In the genomic region with DNA sequence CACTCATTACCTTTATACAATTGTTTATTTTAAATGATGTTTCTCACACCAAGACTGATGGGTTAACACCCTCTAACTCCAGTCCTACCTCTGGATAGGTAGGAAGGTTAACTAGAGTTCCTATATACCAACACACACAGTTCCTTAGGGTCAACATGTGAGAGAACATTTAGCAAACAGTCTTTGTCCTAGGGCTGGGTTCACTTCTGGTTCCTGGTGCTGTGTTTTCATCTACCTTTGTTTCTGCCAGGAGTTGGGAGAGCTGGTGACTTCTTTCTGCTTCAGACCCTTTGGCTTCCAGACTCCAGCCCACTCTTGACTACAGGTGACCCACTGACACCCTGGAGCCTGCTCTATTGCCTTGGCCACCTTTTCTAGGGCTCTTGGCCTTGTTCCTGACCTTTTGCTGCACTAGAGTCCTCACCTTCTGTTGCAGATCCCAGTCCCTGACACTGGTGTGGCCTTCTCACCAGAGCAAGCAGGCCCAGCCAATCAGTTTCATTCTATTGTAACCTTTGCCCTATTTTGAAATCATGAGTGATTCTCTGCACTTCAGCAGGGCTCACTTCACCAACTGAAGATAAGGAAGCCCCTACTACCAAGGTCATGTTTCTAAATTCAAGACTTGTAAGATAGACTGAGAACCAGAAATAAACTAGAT, we compare ENCODE assay signal across 1 cellular context.
TF ChIP-seq lines count a peak whose summit lies in the region.

No MANE protein-coding gene starts in this region.

TF ChIP-seq in HepG2, 621 proteins besides CTCF, POLR2A, EP300 and RAD21 (continues in another document):
- peak; percentile 61 for TF ChIP-seq ASH2L (IDR thresholded peaks at IDR 0.05; ENCODE audit: insufficient read length, low read depth, low read length)
- 0 out of 2 replicates have a peak, but pooled peaks have one; percentile 5 for TF ChIP-seq FOXA3 (CRISPR knock-in tag; IDR thresholded peaks at IDR 0.05)
- peak; percentile 59; the same call in 1 of the 2 replicates for TF ChIP-seq CEBPB (IDR thresholded peaks at IDR 0.05; ENCODE audit: borderline replicate concordance, low read depth, low read length)
- peak; percentile 47; the same call in 1 of the 2 replicates for TF ChIP-seq GFI1 (CRISPR knock-in tag; IDR thresholded peaks at IDR 0.05; ENCODE audit: borderline replicate concordance)
- TF ChIP-seq, protein P1, sequence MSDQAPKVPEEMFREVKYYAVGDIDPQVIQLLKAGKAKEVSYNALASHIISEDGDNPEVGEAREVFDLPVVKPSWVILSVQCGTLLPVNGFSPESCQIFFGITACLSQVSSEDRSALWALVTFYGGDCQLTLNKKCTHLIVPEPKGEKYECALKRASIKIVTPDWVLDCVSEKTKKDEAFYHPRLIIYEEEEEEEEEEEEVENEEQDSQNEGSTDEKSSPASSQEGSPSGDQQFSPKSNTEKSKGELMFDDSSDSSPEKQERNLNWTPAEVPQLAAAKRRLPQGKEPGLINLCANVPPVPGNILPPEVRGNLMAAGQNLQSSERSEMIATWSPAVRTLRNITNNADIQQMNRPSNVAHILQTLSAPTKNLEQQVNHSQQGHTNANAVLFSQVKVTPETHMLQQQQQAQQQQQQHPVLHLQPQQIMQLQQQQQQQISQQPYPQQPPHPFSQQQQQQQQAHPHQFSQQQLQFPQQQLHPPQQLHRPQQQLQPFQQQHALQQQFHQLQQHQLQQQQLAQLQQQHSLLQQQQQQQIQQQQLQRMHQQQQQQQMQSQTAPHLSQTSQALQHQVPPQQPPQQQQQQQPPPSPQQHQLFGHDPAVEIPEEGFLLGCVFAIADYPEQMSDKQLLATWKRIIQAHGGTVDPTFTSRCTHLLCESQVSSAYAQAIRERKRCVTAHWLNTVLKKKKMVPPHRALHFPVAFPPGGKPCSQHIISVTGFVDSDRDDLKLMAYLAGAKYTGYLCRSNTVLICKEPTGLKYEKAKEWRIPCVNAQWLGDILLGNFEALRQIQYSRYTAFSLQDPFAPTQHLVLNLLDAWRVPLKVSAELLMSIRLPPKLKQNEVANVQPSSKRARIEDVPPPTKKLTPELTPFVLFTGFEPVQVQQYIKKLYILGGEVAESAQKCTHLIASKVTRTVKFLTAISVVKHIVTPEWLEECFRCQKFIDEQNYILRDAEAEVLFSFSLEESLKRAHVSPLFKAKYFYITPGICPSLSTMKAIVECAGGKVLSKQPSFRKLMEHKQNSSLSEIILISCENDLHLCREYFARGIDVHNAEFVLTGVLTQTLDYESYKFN (CRISPR knock-in tag; conservative IDR thresholded peaks at IDR 0.05), result peak; percentile 68
- TF ChIP-seq, protein P2, sequence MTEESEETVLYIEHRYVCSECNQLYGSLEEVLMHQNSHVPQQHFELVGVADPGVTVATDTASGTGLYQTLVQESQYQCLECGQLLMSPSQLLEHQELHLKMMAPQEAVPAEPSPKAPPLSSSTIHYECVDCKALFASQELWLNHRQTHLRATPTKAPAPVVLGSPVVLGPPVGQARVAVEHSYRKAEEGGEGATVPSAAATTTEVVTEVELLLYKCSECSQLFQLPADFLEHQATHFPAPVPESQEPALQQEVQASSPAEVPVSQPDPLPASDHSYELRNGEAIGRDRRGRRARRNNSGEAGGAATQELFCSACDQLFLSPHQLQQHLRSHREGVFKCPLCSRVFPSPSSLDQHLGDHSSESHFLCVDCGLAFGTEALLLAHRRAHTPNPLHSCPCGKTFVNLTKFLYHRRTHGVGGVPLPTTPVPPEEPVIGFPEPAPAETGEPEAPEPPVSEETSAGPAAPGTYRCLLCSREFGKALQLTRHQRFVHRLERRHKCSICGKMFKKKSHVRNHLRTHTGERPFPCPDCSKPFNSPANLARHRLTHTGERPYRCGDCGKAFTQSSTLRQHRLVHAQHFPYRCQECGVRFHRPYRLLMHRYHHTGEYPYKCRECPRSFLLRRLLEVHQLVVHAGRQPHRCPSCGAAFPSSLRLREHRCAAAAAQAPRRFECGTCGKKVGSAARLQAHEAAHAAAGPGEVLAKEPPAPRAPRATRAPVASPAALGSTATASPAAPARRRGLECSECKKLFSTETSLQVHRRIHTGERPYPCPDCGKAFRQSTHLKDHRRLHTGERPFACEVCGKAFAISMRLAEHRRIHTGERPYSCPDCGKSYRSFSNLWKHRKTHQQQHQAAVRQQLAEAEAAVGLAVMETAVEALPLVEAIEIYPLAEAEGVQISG (CRISPR knock-in tag; IDR thresholded peaks at IDR 0.05), result peak; percentile 21; the same call in 1 of the 2 replicates
- TF ChIP-seq, protein P3, sequence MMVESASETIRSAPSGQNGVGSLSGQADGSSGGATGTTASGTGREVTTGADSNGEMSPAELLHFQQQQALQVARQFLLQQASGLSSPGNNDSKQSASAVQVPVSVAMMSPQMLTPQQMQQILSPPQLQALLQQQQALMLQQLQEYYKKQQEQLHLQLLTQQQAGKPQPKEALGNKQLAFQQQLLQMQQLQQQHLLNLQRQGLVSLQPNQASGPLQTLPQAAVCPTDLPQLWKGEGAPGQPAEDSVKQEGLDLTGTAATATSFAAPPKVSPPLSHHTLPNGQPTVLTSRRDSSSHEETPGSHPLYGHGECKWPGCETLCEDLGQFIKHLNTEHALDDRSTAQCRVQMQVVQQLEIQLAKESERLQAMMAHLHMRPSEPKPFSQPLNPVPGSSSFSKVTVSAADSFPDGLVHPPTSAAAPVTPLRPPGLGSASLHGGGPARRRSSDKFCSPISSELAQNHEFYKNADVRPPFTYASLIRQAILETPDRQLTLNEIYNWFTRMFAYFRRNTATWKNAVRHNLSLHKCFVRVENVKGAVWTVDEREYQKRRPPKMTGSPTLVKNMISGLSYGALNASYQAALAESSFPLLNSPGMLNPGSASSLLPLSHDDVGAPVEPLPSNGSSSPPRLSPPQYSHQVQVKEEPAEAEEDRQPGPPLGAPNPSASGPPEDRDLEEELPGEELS (CRISPR knock-in tag; IDR thresholded peaks at IDR 0.05), result 0 out of 2 replicates have a peak, but pooled peaks have one; percentile 27
- no peak for TF ChIP-seq ZNF235 (CRISPR knock-in tag; IDR thresholded peaks at IDR 0.05; ENCODE audit: borderline replicate concordance)
- TF ChIP-seq, protein P4, sequence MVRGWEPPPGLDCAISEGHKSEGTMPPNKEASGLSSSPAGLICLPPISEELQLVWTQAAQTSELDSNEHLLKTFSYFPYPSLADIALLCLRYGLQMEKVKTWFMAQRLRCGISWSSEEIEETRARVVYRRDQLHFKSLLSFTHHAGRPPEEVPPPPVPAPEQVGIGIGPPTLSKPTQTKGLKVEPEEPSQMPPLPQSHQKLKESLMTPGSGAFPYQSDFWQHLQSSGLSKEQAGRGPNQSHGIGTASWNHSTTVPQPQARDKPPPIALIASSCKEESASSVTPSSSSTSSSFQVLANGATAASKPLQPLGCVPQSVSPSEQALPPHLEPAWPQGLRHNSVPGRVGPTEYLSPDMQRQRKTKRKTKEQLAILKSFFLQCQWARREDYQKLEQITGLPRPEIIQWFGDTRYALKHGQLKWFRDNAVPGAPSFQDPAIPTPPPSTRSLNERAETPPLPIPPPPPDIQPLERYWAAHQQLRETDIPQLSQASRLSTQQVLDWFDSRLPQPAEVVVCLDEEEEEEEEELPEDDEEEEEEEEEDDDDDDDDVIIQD (CRISPR knock-in tag; IDR thresholded peaks at IDR 0.05; ENCODE audit: low read depth), result peak; percentile 55; the same call in 1 of the 2 replicates
- TF ChIP-seq PHF8 (CRISPR knock-in tag; IDR thresholded peaks at IDR 0.05), result peak; percentile 30; the same call in 1 of the 2 replicates
- TF ChIP-seq HOXA3 (CRISPR knock-in tag; IDR thresholded peaks at IDR 0.05), result 0 out of 2 replicates have a peak, but pooled peaks have one; percentile 27
- TF ChIP-seq ZNF652 (CRISPR knock-in tag; IDR thresholded peaks at IDR 0.05; ENCODE audit: borderline replicate concordance, low read depth), result 0 out of 2 replicates have a peak, but pooled peaks have one; percentile 18
- TF ChIP-seq, protein P5, sequence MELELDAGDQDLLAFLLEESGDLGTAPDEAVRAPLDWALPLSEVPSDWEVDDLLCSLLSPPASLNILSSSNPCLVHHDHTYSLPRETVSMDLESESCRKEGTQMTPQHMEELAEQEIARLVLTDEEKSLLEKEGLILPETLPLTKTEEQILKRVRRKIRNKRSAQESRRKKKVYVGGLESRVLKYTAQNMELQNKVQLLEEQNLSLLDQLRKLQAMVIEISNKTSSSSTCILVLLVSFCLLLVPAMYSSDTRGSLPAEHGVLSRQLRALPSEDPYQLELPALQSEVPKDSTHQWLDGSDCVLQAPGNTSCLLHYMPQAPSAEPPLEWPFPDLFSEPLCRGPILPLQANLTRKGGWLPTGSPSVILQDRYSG (CRISPR knock-in tag; IDR thresholded peaks at IDR 0.05), result no peak
- no peak for TF ChIP-seq JDP2 (CRISPR knock-in tag; IDR thresholded peaks at IDR 0.05; ENCODE audit: borderline replicate concordance)
- TF ChIP-seq HNF4G (IDR thresholded peaks at IDR 0.05; ENCODE audit: borderline replicate concordance, low read depth, low read length), result peak; percentile 79
- TF ChIP-seq HNF4G (CRISPR knock-in tag; IDR thresholded peaks at IDR 0.05; ENCODE audit: borderline replicate concordance, low read depth), result no peak
- peak; percentile 94 for TF ChIP-seq NR2F6 (IDR thresholded peaks at IDR 0.05)
- TF ChIP-seq NR2F6 (CRISPR knock-in tag; IDR thresholded peaks at IDR 0.05), result peak; percentile 87
- TF ChIP-seq PPARG (CRISPR knock-in tag; conservative IDR thresholded peaks at IDR 0.05), result peak; percentile 43; the same call in 1 of the 2 replicates
- peak; percentile 56; the same call in 1 of the 2 replicates for TF ChIP-seq PHF21A (CRISPR knock-in tag; IDR thresholded peaks at IDR 0.05)
- no peak for TF ChIP-seq JUND (CRISPR knock-in tag; IDR thresholded peaks at IDR 0.05)
- TF ChIP-seq RXRB (CRISPR knock-in tag; IDR thresholded peaks at IDR 0.05; ENCODE audit: borderline replicate concordance), result peak; percentile 56
- TF ChIP-seq, protein P6, sequence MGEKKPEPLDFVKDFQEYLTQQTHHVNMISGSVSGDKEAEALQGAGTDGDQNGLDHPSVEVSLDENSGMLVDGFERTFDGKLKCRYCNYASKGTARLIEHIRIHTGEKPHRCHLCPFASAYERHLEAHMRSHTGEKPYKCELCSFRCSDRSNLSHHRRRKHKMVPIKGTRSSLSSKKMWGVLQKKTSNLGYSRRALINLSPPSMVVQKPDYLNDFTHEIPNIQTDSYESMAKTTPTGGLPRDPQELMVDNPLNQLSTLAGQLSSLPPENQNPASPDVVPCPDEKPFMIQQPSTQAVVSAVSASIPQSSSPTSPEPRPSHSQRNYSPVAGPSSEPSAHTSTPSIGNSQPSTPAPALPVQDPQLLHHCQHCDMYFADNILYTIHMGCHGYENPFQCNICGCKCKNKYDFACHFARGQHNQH (CRISPR knock-in tag; IDR thresholded peaks at IDR 0.05), result no peak
- TF ChIP-seq NFRKB (IDR thresholded peaks at IDR 0.05), result no peak
- TF ChIP-seq BRD4 (CRISPR knock-in tag; IDR thresholded peaks at IDR 0.05), result no peak
- peak; percentile 73 for TF ChIP-seq NFYC (CRISPR knock-in tag; IDR thresholded peaks at IDR 0.05)
- peak; percentile 20; the same call in 1 of the 2 replicates for TF ChIP-seq ISL2 (CRISPR knock-in tag; IDR thresholded peaks at IDR 0.05)
- peak; percentile 49; the same call in 1 of the 2 replicates for TF ChIP-seq ESRRA (CRISPR knock-in tag; IDR thresholded peaks at IDR 0.05; ENCODE audit: low read depth)
- TF ChIP-seq MED1 (CRISPR knock-in tag; IDR thresholded peaks at IDR 0.05), result 0 out of 2 replicates have a peak, but pooled peaks have one; percentile 20
- TF ChIP-seq NR2C2 (CRISPR knock-in tag; IDR thresholded peaks at IDR 0.05; ENCODE audit: borderline replicate concordance), result peak; percentile 74
- TF ChIP-seq, protein P7, sequence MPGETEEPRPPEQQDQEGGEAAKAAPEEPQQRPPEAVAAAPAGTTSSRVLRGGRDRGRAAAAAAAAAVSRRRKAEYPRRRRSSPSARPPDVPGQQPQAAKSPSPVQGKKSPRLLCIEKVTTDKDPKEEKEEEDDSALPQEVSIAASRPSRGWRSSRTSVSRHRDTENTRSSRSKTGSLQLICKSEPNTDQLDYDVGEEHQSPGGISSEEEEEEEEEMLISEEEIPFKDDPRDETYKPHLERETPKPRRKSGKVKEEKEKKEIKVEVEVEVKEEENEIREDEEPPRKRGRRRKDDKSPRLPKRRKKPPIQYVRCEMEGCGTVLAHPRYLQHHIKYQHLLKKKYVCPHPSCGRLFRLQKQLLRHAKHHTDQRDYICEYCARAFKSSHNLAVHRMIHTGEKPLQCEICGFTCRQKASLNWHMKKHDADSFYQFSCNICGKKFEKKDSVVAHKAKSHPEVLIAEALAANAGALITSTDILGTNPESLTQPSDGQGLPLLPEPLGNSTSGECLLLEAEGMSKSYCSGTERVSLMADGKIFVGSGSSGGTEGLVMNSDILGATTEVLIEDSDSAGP (CRISPR knock-in tag; IDR thresholded peaks at IDR 0.05; ENCODE audit: borderline replicate concordance), result no peak
- peak; percentile 75 for TF ChIP-seq CEBPG (CRISPR knock-in tag; IDR thresholded peaks at IDR 0.05)
- peak; percentile 77 for TF ChIP-seq POGZ (CRISPR knock-in tag; IDR thresholded peaks at IDR 0.05)
- no peak for TF ChIP-seq EHMT2 (IDR thresholded peaks at IDR 0.05; ENCODE audit: borderline replicate concordance, low read depth, low read length)
- peak; percentile 75 for TF ChIP-seq NFYB (CRISPR knock-in tag; IDR thresholded peaks at IDR 0.05)
- TF ChIP-seq HDAC2 (CRISPR knock-in tag; IDR thresholded peaks at IDR 0.05), result 0 out of 2 replicates have a peak, but pooled peaks have one; percentile 19
- TF ChIP-seq CHD4 (IDR thresholded peaks at IDR 0.05; ENCODE audit: borderline replicate concordance, low read length), result no peak
- TF ChIP-seq ZNF292 (CRISPR knock-in tag; IDR thresholded peaks at IDR 0.05; ENCODE audit: borderline replicate concordance, low read depth), result no peak
- peak; percentile 70 to 86 for TF ChIP-seq NR2F1 (CRISPR knock-in tag; IDR thresholded peaks at IDR 0.05)
- TF ChIP-seq SALL1 (CRISPR knock-in tag; IDR thresholded peaks at IDR 0.05), result peak; percentile 56
- peak; percentile 75 for TF ChIP-seq HNF4A (CRISPR knock-in tag; IDR thresholded peaks at IDR 0.05)
- TF ChIP-seq ZNF264 (CRISPR knock-in tag; IDR thresholded peaks at IDR 0.05), result 0 out of 2 replicates have a peak, but pooled peaks have one; percentile 16
- TF ChIP-seq ZNF562 (CRISPR knock-in tag; IDR thresholded peaks at IDR 0.05; ENCODE audit: borderline replicate concordance), result no peak
- TF ChIP-seq ZNF317 (CRISPR knock-in tag; IDR thresholded peaks at IDR 0.05), result no peak
- TF ChIP-seq, protein P8, sequence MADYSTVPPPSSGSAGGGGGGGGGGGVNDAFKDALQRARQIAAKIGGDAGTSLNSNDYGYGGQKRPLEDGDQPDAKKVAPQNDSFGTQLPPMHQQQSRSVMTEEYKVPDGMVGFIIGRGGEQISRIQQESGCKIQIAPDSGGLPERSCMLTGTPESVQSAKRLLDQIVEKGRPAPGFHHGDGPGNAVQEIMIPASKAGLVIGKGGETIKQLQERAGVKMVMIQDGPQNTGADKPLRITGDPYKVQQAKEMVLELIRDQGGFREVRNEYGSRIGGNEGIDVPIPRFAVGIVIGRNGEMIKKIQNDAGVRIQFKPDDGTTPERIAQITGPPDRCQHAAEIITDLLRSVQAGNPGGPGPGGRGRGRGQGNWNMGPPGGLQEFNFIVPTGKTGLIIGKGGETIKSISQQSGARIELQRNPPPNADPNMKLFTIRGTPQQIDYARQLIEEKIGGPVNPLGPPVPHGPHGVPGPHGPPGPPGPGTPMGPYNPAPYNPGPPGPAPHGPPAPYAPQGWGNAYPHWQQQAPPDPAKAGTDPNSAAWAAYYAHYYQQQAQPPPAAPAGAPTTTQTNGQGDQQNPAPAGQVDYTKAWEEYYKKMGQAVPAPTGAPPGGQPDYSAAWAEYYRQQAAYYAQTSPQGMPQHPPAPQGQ (CRISPR knock-in tag; IDR thresholded peaks at IDR 0.05; ENCODE audit: borderline replicate concordance), result no peak
- no peak for TF ChIP-seq FOXO1 (CRISPR knock-in tag; IDR thresholded peaks at IDR 0.05)
- 0 out of 2 replicates have a peak, but pooled peaks have one; percentile 39 for TF ChIP-seq NCOR1 (IDR thresholded peaks at IDR 0.05; ENCODE audit: borderline replicate concordance, low read length)
- peak; percentile 65 for TF ChIP-seq ZFY (CRISPR knock-in tag; IDR thresholded peaks at IDR 0.05)
- no peak for TF ChIP-seq ELF3 (CRISPR knock-in tag; IDR thresholded peaks at IDR 0.05)
- peak; percentile 53; the same call in 1 of the 2 replicates for TF ChIP-seq ZFX (CRISPR knock-in tag; IDR thresholded peaks at IDR 0.05; ENCODE audit: low read depth)
